15 cellular contexts compared by ENCODE assay signal in genomic region chr10:92157374-92157773, GRCh38.
DNase-seq lines count a peak whose midpoint lies in the region; ATAC-seq, FAIRE-seq and TF ChIP-seq lines count a peak whose summit lies in the region.
"Had no signal": no experiment of that assay in that cellular context is flagged by ENCODE, and none has a peak within 500 bp of the region (broad histone marks: within the 10 kb centered on the region; RNA-seq: fewer than 3 reads in every experiment).

No MANE protein-coding gene starts in this region.

- H2AFZ ChIP-seq in fibroblast of lung (ENCODE audit: low read length) = peak overlapping the region; percentile 0

- no peaks in the 10 kb centered on the region for H3K27me3 ChIP-seq in fibroblast of lung (ENCODE audit: control insufficient read depth, insufficient read depth, low read length)
- H3K27me3 ChIP-seq in psoas muscle (ENCODE audit: insufficient read depth in 3 of 3, low read length in 2 of 3) = no peaks in the 10 kb centered on the region
- H3K27me3 ChIP-seq in body of pancreas = no peaks in the 10 kb centered on the region
- no peaks in the 10 kb centered on the region for H3K27me3 ChIP-seq in right atrium auricular region
- H3K27me3 ChIP-seq: Peyer's patch had no signal

- peak overlapping the region; percentile 64 for H3K27ac ChIP-seq in VCaP
- H3K27ac ChIP-seq in fibroblast of lung (ENCODE audit: insufficient read depth, low read length) = no peak overlapping the region
- peak overlapping the region; percentile 17 for H3K27ac ChIP-seq in psoas muscle
- H3K27ac ChIP-seq in body of pancreas = no peak overlapping the region
- no peak overlapping the region for H3K27ac ChIP-seq in right atrium auricular region
- H3K27ac ChIP-seq: Peyer's patch, SK-N-MC had no signal

- WGBS in psoas muscle, 3 donors = 40 to 62% (median 41%) methylated on average over 3 of the region's 3 CpGs
- 61 to 64% methylated on average over 3 of the region's 3 CpGs for WGBS in body of pancreas, 2 donors

- H3K9me3 ChIP-seq in fibroblast of lung (ENCODE audit: control insufficient read depth, insufficient read depth, low read depth, low read length) (no peaks in the 10 kb centered on the region), psoas muscle (no peaks in the 10 kb centered on the region), body of pancreas (no peaks in the 10 kb centered on the region), right atrium auricular region (no peaks in the 10 kb centered on the region)
- H3K9me3 ChIP-seq: Peyer's patch had no signal

- H3K4me3 ChIP-seq in fibroblast of lung (replicated peaks in 1 of 4; ENCODE audit: control extremely low read depth in 1 of 4, insufficient read depth in 1 of 4, low read depth in 3 of 4, low read length in 4 of 4) (no peak overlapping the region), psoas muscle (no peak overlapping the region), body of pancreas (no peak overlapping the region), right atrium auricular region (no peak overlapping the region)
- H3K4me3 ChIP-seq: Peyer's patch, SK-N-MC had no signal

- no peak for TF ChIP-seq POLR2A in H54 (IDR thresholded peaks at IDR 0.05; ENCODE audit: low read depth, low read length)
- no peak for TF ChIP-seq POLR2A in body of pancreas (IDR thresholded peaks at IDR 0.05)

- no peak overlapping the region for H3K4me2 ChIP-seq in fibroblast of lung (ENCODE audit: extremely low read depth, insufficient read depth, low read length)

- no peaks in the 10 kb centered on the region for H4K20me1 ChIP-seq in fibroblast of lung (ENCODE audit: control insufficient read depth, extremely low read depth, insufficient read depth, low read length)

- H3K4me1 ChIP-seq in fibroblast of lung (ENCODE audit: control insufficient read depth, extremely low read depth, insufficient read depth, low read length) = no peaks in the 10 kb centered on the region
- H3K4me1 ChIP-seq in psoas muscle = peaks cover 12% of the 10 kb centered on the region
- H3K4me1 ChIP-seq in body of pancreas = peaks cover 8% of the 10 kb centered on the region
- H3K4me1 ChIP-seq in right atrium auricular region = no peaks in the 10 kb centered on the region
- H3K4me1 ChIP-seq: Peyer's patch had no signal

- H3K36me3 ChIP-seq in fibroblast of lung (ENCODE audit: control insufficient read depth, insufficient read depth, low read length) = no peaks in the 10 kb centered on the region
- no peaks in the 10 kb centered on the region for H3K36me3 ChIP-seq in psoas muscle (ENCODE audit: insufficient read depth in 1 of 2, low read depth in 1 of 2)
- no peaks in the 10 kb centered on the region for H3K36me3 ChIP-seq in body of pancreas (replicated peaks in 1 of 2; ENCODE audit: insufficient read depth in 1 of 2, low read depth in 2 of 2)
- no peaks in the 10 kb centered on the region for H3K36me3 ChIP-seq in right atrium auricular region
- H3K36me3 ChIP-seq: Peyer's patch had no signal

- no peak for DNase-seq in H54 (ENCODE audit: insufficient read length, low spot score)
- peak in 1 of 2 donors; percentile 55 for DNase-seq in fibroblast of lung (ENCODE audit: low read depth in 2 of 2)
- no peak for DNase-seq in psoas muscle
- DNase-seq in body of pancreas = no peak
- DNase-seq in DMS79 treated with DMSO at 0.1 percent for 48 hours (lab: John Stamatoyannopoulos, UW) = no peak
- no peak for DNase-seq in right atrium auricular region (ENCODE audit: low spot score)
- DNase-seq: DMS153, EL, NCI-H1092 treated with DMSO at 0.1 percent for 48 hours, NCI-H2081 treated with DMSO at 0.1 percent for 48 hours, NCI-H510A treated with DMSO at 0.1 percent for 48 hours, Peyer's patch, Right ventricle myocardium superior had no signal

- intact Hi-C loops in psoas muscle (cut with DNase I) (loop anchor here in 1 of 2 donors (10.0 kb wide), 1 partner anchor 53 kb away; no protein-coding TSS in a partner anchor), body of pancreas (cut with DNase I) (no loop called here)

- no peak overlapping the region for H3K9ac ChIP-seq in fibroblast of lung (ENCODE audit: insufficient read depth, low read length)

- ATAC-seq in psoas muscle (no peak), body of pancreas (no peak)

- H3K79me2 ChIP-seq in fibroblast of lung (ENCODE audit: control insufficient read depth, insufficient read depth, low read length) = no peaks in the 10 kb centered on the region

- peak; percentile 33 for FAIRE-seq in H54 (lab: Jason Lieb, UNC)

- TF ChIP-seq CTCF in VCaP (conservative IDR thresholded peaks at IDR 0.05) (no peak), fibroblast of lung (conservative IDR thresholded peaks at IDR 0.05 in 1 of 2, IDR thresholded peaks at IDR 0.05 in 1 of 2; ENCODE audit: low read depth in 1 of 2, low read length in 2 of 2) (no peak), psoas muscle (IDR thresholded peaks at IDR 0.05) (no peak), body of pancreas (IDR thresholded peaks at IDR 0.05) (no peak), right atrium auricular region (IDR thresholded peaks at IDR 0.05) (no peak)

Comparison
In these comparisons a context has a peak if more than half of its experiments do, and no peak if none do; other contexts are left out.
1. H3K27ac ChIP-seq: peak in VCaP (single experiment) and psoas muscle (single experiment); none in fibroblast of lung (single experiment), body of pancreas (0 of 4) and right atrium auricular region (0 of 2).